Comparison of ENCODE assay signal across 9 cellular contexts in the genomic region with DNA sequence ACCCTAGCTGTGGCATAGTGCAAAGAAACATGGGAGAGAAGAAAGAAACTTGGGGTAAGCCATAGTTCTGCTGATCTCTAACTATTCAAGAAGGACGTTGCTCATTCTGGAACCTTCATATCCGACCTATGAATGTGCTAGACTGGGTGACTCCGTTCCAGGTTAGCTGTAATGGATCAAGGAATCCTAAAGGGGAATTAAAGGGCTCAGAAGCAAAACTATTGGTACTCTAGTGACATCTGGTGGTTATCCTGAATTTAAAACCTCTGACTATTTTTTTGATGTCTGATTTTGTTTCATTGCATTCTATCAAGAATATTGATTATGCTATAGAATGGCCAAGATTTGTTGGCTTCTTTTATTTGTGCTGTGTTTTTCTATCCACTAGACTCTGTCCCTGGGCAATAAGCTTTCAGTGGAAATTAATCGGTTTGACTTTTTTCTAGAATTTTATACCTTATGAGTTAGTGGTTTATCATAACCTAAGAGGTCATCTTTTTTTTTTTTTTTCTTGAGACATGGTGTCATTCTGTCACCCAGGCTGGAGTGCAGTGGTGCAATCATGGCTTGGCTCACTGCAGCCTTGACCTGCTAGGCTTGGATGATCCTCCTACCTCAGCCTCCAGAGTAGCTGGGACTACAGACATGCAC. TPM values are rescaled to one million over a fixed set of nuclear protein-coding genes. Genes with fewer than 3 reads are reported as not detected.
DNase-seq lines count a peak whose midpoint lies in the region; ATAC-seq, FAIRE-seq and TF ChIP-seq lines count a peak whose summit lies in the region.
"Had no signal": no experiment of that assay in that cellular context is flagged by ENCODE, and none has a peak within 500 bp of the region (broad histone marks: within the 10 kb centered on the region; RNA-seq: fewer than 3 reads in every experiment).

No MANE protein-coding gene starts in this region.

- no peak overlapping the region for H2AFZ ChIP-seq in K562 (ENCODE audit: low read depth, low read length)

- no peak overlapping the region for H3K27ac Mint-ChIP-seq in activated CD8-positive, alpha-beta T cell treated with anti-CD3 and anti-CD28 coated beads for 36 hours
- no peak overlapping the region for H3K27ac Mint-ChIP-seq in activated CD8-positive, alpha-beta T cell treated with anti-CD3 and anti-CD28 coated beads, Interleukin-2, amount 10 ng/mL, durations not matched to agents 7 days and 5 days
- no peak overlapping the region for H3K27ac Mint-ChIP-seq in activated T-helper 17 cell treated with anti-CD3 and anti-CD28 coated beads, Interleukin-2, amount 50 U/mL, for 72 hours

- H3K9me3 Mint-ChIP-seq in activated CD8-positive, alpha-beta T cell treated with anti-CD3 and anti-CD28 coated beads for 36 hours, result no peaks in the 10 kb centered on the region
- no peaks in the 10 kb centered on the region for H3K9me3 Mint-ChIP-seq in activated CD8-positive, alpha-beta T cell treated with anti-CD3 and anti-CD28 coated beads, Interleukin-2, amount 10 ng/mL, durations not matched to agents 7 days and 5 days (ENCODE audit: insufficient read depth)
- no peaks in the 10 kb centered on the region for H3K9me3 Mint-ChIP-seq in activated T-helper 17 cell treated with anti-CD3 and anti-CD28 coated beads, Interleukin-2, amount 50 U/mL, for 72 hours
- H3K9me3 Mint-ChIP-seq: central memory CD8-positive, alpha-beta T cell had no signal

- WGBS in K562 (ENCODE audit: insufficient coverage, low coverage, missing lambda C conversion rate), result 32% methylated on average over 4 of the region's 4 CpGs

- TF ChIP-seq POLR2A in K562 (conservative IDR thresholded peaks at IDR 0.05), result no peak

- no peak overlapping the region for H3K27ac ChIP-seq in K562 (ENCODE audit: extremely low read depth, low read depth, low read length)

- no peak overlapping the region for H3K4me2 ChIP-seq in K562 (ENCODE audit: insufficient read depth, low read length)

- H3K36me3 ChIP-seq in K562 (ENCODE audit: control insufficient read depth, insufficient read depth, low read length) (peaks cover 70% of the 10 kb centered on the region), kidney epithelial cell (ENCODE audit: control insufficient read depth, insufficient read depth, low read length) (no peaks in the 10 kb centered on the region)

- POLR2A ChIA-PET in activated CD8-positive, alpha-beta T cell treated with anti-CD3 and anti-CD28 coated beads for 36 hours (lab: Charles Lee), result no interaction called here
- POLR2A ChIA-PET in activated CD8-positive, alpha-beta T cell treated with anti-CD3 and anti-CD28 coated beads, Interleukin-2, amount 10 ng/mL, durations not matched to agents 7 days and 5 days (lab: Charles Lee), result no interaction called here
- POLR2A ChIA-PET in K562 (lab: Yijun Ruan, JAX), result interaction anchor here (0.8 to 1.8 kb wide), 6 partner anchors 9 to 197 kb away, joined by 4 to 6 read pairs (median 5); no protein-coding TSS in a partner anchor

- H3K9me1 ChIP-seq in K562 (ENCODE audit: control insufficient read depth, insufficient read depth, low read length), result no peaks in the 10 kb centered on the region

- H4K20me1 ChIP-seq in K562 (replicated peaks; ENCODE audit: control insufficient read depth, insufficient read depth, low read length), result no peaks in the 10 kb centered on the region

- CTCF ChIA-PET in activated CD8-positive, alpha-beta T cell treated with anti-CD3 and anti-CD28 coated beads for 36 hours (lab: Charles Lee), result interaction anchor here (0.9 to 6.6 kb wide), 15 partner anchors 11 to 246 kb away, joined by 3 to 41 read pairs (median 4); partner anchors contain the start of gene PCTP
- CTCF ChIA-PET in activated CD8-positive, alpha-beta T cell treated with anti-CD3 and anti-CD28 coated beads, Interleukin-2, amount 10 ng/mL, durations not matched to agents 7 days and 5 days (lab: Charles Lee), result interaction anchor here (0.6 to 3.1 kb wide), 8 partner anchors 12 to 256 kb away, joined by 3 to 21 read pairs (median 4); no protein-coding TSS in a partner anchor
- CTCF ChIA-PET in K562 (lab: Yijun Ruan, JAX; ENCODE audit: low intra/inter-chr PET ratio), result interaction anchor here (0.7 to 4.2 kb wide), 4 partner anchors 28 to 244 kb away, joined by 3 to 60 read pairs (median 4); no protein-coding TSS in a partner anchor

- H3K27me3 ChIP-seq in K562 (ENCODE audit: control insufficient read depth in 2 of 2, insufficient read depth in 2 of 2, low read length in 2 of 2) (no peaks in the 10 kb centered on the region), kidney epithelial cell (ENCODE audit: control insufficient read depth, insufficient read depth, low read length) (no peaks in the 10 kb centered on the region)

- intact Hi-C loops in activated CD8-positive, alpha-beta T cell treated with anti-CD3 and anti-CD28 coated beads for 36 hours (cut with micrococcal nuclease), result loop anchor here (5.0 kb wide), 1 partner anchor 243 kb away; no protein-coding TSS in a partner anchor
- intact Hi-C loops in K562 (cut with micrococcal nuclease), result loop anchor here (1.0 to 5.0 kb wide), 4 partner anchors 38 to 243 kb away; no protein-coding TSS in a partner anchor

- peak; percentile 86 to 90 for TF ChIP-seq RAD21 in K562 (CRISPR knock-in tag; conservative IDR thresholded peaks at IDR 0.05 in 1 of 2, IDR thresholded peaks at IDR 0.05 in 1 of 2)

- H3K4me1 Mint-ChIP-seq in activated CD8-positive, alpha-beta T cell treated with anti-CD3 and anti-CD28 coated beads for 36 hours (ENCODE audit: low read depth), result no peaks in the 10 kb centered on the region
- no peaks in the 10 kb centered on the region for H3K4me1 Mint-ChIP-seq in activated CD8-positive, alpha-beta T cell treated with anti-CD3 and anti-CD28 coated beads, Interleukin-2, amount 10 ng/mL, durations not matched to agents 7 days and 5 days (ENCODE audit: low read depth)
- no peaks in the 10 kb centered on the region for H3K4me1 Mint-ChIP-seq in activated T-helper 17 cell treated with anti-CD3 and anti-CD28 coated beads, Interleukin-2, amount 50 U/mL, for 72 hours
- H3K4me1 Mint-ChIP-seq: central memory CD8-positive, alpha-beta T cell had no signal

- no peak for DNase-seq in activated CD8-positive, alpha-beta T cell treated with anti-CD3 and anti-CD28 coated beads for 36 hours
- DNase-seq in activated CD8-positive, alpha-beta T cell treated with anti-CD3 and anti-CD28 coated beads, Interleukin-2, amount 10 ng/mL, durations not matched to agents 7 days and 5 days, result no peak
- DNase-seq in NCI-H2171 (lab: John Stamatoyannopoulos, UW), result peak; percentile 36
- DNase-seq in K562 (ENCODE audit: extremely low read depth in 1 of 4, low spot score in 3 of 4), result peak; percentile 39 to 64 (median 52)
- no peak for DNase-seq in kidney epithelial cell (ENCODE audit: low read depth)
- DNase-seq in urothelium cell line (ENCODE audit: low spot score), result peak; percentile 65
- no peak for DNase-seq in stimulated activated CD4-positive, alpha-beta T cell treated with anti-CD3 and anti-CD28 coated beads, Interleukin-2, amount 100 ng/mL, for 48 hours

- H3K36me3 Mint-ChIP-seq in activated CD8-positive, alpha-beta T cell treated with anti-CD3 and anti-CD28 coated beads for 36 hours (ENCODE audit: low read depth), result no peaks in the 10 kb centered on the region
- H3K36me3 Mint-ChIP-seq in activated CD8-positive, alpha-beta T cell treated with anti-CD3 and anti-CD28 coated beads, Interleukin-2, amount 10 ng/mL, durations not matched to agents 7 days and 5 days (ENCODE audit: low read depth), result peaks cover 3% of the 10 kb centered on the region
- peaks cover 20% of the 10 kb centered on the region for H3K36me3 Mint-ChIP-seq in activated T-helper 17 cell treated with anti-CD3 and anti-CD28 coated beads, Interleukin-2, amount 50 U/mL, for 72 hours (ENCODE audit: low read depth)

- H3K9ac ChIP-seq in K562 (ENCODE audit: insufficient read depth in 1 of 2, low read depth in 2 of 2, low read length in 2 of 2), result no peak overlapping the region

- ATAC-seq in activated CD8-positive, alpha-beta T cell treated with anti-CD3 and anti-CD28 coated beads for 36 hours, result no peak
- no peak for ATAC-seq in activated CD8-positive, alpha-beta T cell treated with anti-CD3 and anti-CD28 coated beads, Interleukin-2, amount 10 ng/mL, durations not matched to agents 7 days and 5 days
- ATAC-seq in K562, result peak; percentile 65
- no peak for ATAC-seq in activated T-helper 17 cell treated with anti-CD3 and anti-CD28 coated beads, Interleukin-2, amount 50 U/mL, for 72 hours (replicated peaks)

- peaks cover 6% of the 10 kb centered on the region; the same call in 1 of the 3 replicates for H3K79me2 ChIP-seq in K562 (ENCODE audit: control insufficient read depth, insufficient read depth, low read length)

- no TSS peak for BruUV-seq in K562 (replicated peaks; lab: Mats Ljungman, UMichigan)

- in situ Hi-C loops in K562 (cut with MboI), result loop anchor here (5.0 kb wide), 1 partner anchor 243 kb away; no protein-coding TSS in a partner anchor

- H3K4me1 ChIP-seq in K562 (replicated peaks in 1 of 2; ENCODE audit: control insufficient read depth in 2 of 2, insufficient read depth in 2 of 2, low read length in 2 of 2), result no peaks in the 10 kb centered on the region

- no peak overlapping the region for H3K4me3 Mint-ChIP-seq in activated CD8-positive, alpha-beta T cell treated with anti-CD3 and anti-CD28 coated beads for 36 hours
- H3K4me3 Mint-ChIP-seq in activated CD8-positive, alpha-beta T cell treated with anti-CD3 and anti-CD28 coated beads, Interleukin-2, amount 10 ng/mL, durations not matched to agents 7 days and 5 days, result no peak overlapping the region
- H3K4me3 Mint-ChIP-seq in activated T-helper 17 cell treated with anti-CD3 and anti-CD28 coated beads, Interleukin-2, amount 50 U/mL, for 72 hours, result no peak overlapping the region
- H3K4me3 Mint-ChIP-seq: central memory CD8-positive, alpha-beta T cell had no signal

- TF ChIP-seq EP300 in K562 (IDR thresholded peaks at IDR 0.05; ENCODE audit: low read length), result no peak

- H3K4me3 ChIP-seq in K562 (no peak overlapping the region), kidney epithelial cell (ENCODE audit: low read depth, low read length) (no peak overlapping the region)

- no peaks in the 10 kb centered on the region for H3K9me3 ChIP-seq in K562 (replicated peaks; ENCODE audit: control insufficient read depth, insufficient read depth, low read depth, low read length)

- TF ChIP-seq CTCF in activated CD8-positive, alpha-beta T cell treated with anti-CD3 and anti-CD28 coated beads for 36 hours (IDR thresholded peaks at IDR 0.05), result peak; percentile 60
- peak; percentile 36 to 81 (median 56); a peak in 4 of 6 replicates for TF ChIP-seq CTCF in K562 (IDR thresholded peaks at IDR 0.05 in 2 of 3, conservative IDR thresholded peaks at IDR 0.05 in 1 of 3; ENCODE audit: insufficient read depth in 2 of 3, low read depth in 1 of 3, low read length in 3 of 3)
- peak; percentile 32 for TF ChIP-seq CTCF in kidney epithelial cell (IDR thresholded peaks at IDR 0.05; ENCODE audit: insufficient read depth, low read length, poor library complexity, severe bottlenecking)

- no peaks in the 10 kb centered on the region for H3K27me3 Mint-ChIP-seq in activated CD8-positive, alpha-beta T cell treated with anti-CD3 and anti-CD28 coated beads for 36 hours
- no peaks in the 10 kb centered on the region for H3K27me3 Mint-ChIP-seq in activated CD8-positive, alpha-beta T cell treated with anti-CD3 and anti-CD28 coated beads, Interleukin-2, amount 10 ng/mL, durations not matched to agents 7 days and 5 days (ENCODE audit: low read depth)
- no peaks in the 10 kb centered on the region for H3K27me3 Mint-ChIP-seq in activated T-helper 17 cell treated with anti-CD3 and anti-CD28 coated beads, Interleukin-2, amount 50 U/mL, for 72 hours
- H3K27me3 Mint-ChIP-seq: central memory CD8-positive, alpha-beta T cell had no signal

- FAIRE-seq in K562 (lab: Jason Lieb, UNC), result no peak
- FAIRE-seq in urothelium cell line (lab: Jason Lieb, UNC), result no peak

RNA-seq across cellular contexts. Expression of gene PCTP, which starts 19.5 kb away (rescaled TPM):
- total RNA-seq in activated CD8-positive, alpha-beta T cell treated with anti-CD3 and anti-CD28 coated beads for 36 hours, result 1 to 10 TPM; 6.6 to 7.7 TPM
- 1 to 10 TPM; 7.7 to 8.2 TPM for total RNA-seq in activated CD8-positive, alpha-beta T cell treated with anti-CD3 and anti-CD28 coated beads, Interleukin-2, amount 10 ng/mL, durations not matched to agents 7 days and 5 days
- 19.4 and 28.2 TPM in 2 replicates for total RNA-seq in K562 (2011; cell fraction: chromatin; rRNA removed; ENCODE audit: low replicate concordance)
- 14.7 and 19.2 TPM in 2 replicates for total RNA-seq in K562 (2011; cell fraction: nucleolus; rRNA removed)
- total RNA-seq in K562 (2011; cell fraction: nucleoplasm; rRNA removed), result 24.1 and 28.7 TPM in 2 replicates
- total RNA-seq in K562 (2014; rRNA removed) (39.8 and 41.2 TPM in 2 replicates), K562 (2014; rRNA removed; fragmentation: Illumina TruSeq; extraction: Trizol) (42.7 and 43.3 TPM in 2 replicates), K562 (2015; rRNA removed; fragmentation: Illumina TruSeq; extraction: Trizol) (48.6 and 48.8 TPM in 2 replicates), K562 (2021) (33.1 and 33.8 TPM in 2 replicates), kidney epithelial cell (21.6 and 32.2 TPM in 2 replicates)
- polyA plus RNA-seq in K562 (2011; rRNA removed) (53.4 and 62.3 TPM in 2 replicates), K562 (2014; fragmentation: Illumina TruSeq; extraction: Trizol) (55.5 and 62.2 TPM in 2 replicates), K562 (2014; fragmentation: Nextera tagmentation; extraction: Ambion mirVana) (10 to 100 TPM; 10.9 to 12.4 TPM), K562 (2014; rRNA removed) (37.4 and 47.1 TPM in 2 replicates)
- 30.1 and 56.9 TPM in 2 replicates for polyA plus RNA-seq in K562 (2011; cell fraction: cytosol; rRNA removed)
- polyA plus RNA-seq in K562 (2011; cell fraction: nucleus; rRNA removed), result 18.4 and 28.6 TPM in 2 replicates
- 44.4 and 45.6 TPM in 2 replicates for polyA plus RNA-seq in K562 (2012)
- 53.5 and 54.3 TPM in 2 replicates for polyA minus RNA-seq in K562 (2011; rRNA and poly(A)+ RNA removed)
- 14.6 and 16.9 TPM in 2 replicates for polyA minus RNA-seq in K562 (2011; cell fraction: cytosol; rRNA and poly(A)+ RNA removed)
- polyA minus RNA-seq in K562 (2011; cell fraction: nucleus; rRNA and poly(A)+ RNA removed), result 15.3 and 29.4 TPM in 2 replicates
- total RNA-seq in activated T-helper 17 cell treated with anti-CD3 and anti-CD28 coated beads, Interleukin-2, amount 50 U/mL, for 72 hours, result 10 to 100 TPM; 12.8 to 14.7 TPM

RNA-seq across cellular contexts. Expression of gene TMEM100, which starts 47.7 kb away (rescaled TPM):
- not detected for total RNA-seq in activated CD8-positive, alpha-beta T cell treated with anti-CD3 and anti-CD28 coated beads for 36 hours
- total RNA-seq in activated CD8-positive, alpha-beta T cell treated with anti-CD3 and anti-CD28 coated beads, Interleukin-2, amount 10 ng/mL, durations not matched to agents 7 days and 5 days, result not detected
- total RNA-seq in K562 (2011; cell fraction: chromatin; rRNA removed; ENCODE audit: low replicate concordance), result not detected in 2 replicates
- not detected in 2 replicates for total RNA-seq in K562 (2011; cell fraction: nucleolus; rRNA removed)
- total RNA-seq in K562 (2011; cell fraction: nucleoplasm; rRNA removed), result 1.0 and 1.6 TPM in 2 replicates
- total RNA-seq in K562 (2014; rRNA removed) (0.08 and 0.50 TPM in 2 replicates), K562 (2014; rRNA removed; fragmentation: Illumina TruSeq; extraction: Trizol) (0.16 and 0.22 TPM in 2 replicates), K562 (2015; rRNA removed; fragmentation: Illumina TruSeq; extraction: Trizol) (0.23 and 0.29 TPM in 2 replicates), K562 (2021) (0.20 and 0.34 TPM in 2 replicates), kidney epithelial cell (not detected in 2 replicates)
- polyA plus RNA-seq in K562 (2011; rRNA removed) (0.14 TPM in 1 of 2 replicates, not detected in the other), K562 (2014; fragmentation: Illumina TruSeq; extraction: Trizol) (0.19 and 0.42 TPM in 2 replicates), K562 (2014; fragmentation: Nextera tagmentation; extraction: Ambion mirVana) (under 1 TPM; 0.13 to 0.18 TPM), K562 (2014; rRNA removed) (0.12 TPM in 1 of 2 replicates, not detected in the other)
- polyA plus RNA-seq in K562 (2011; cell fraction: cytosol; rRNA removed), result not detected in 2 replicates
- 0.25 TPM in 1 of 2 replicates, not detected in the other for polyA plus RNA-seq in K562 (2011; cell fraction: nucleus; rRNA removed)
- polyA plus RNA-seq in K562 (2012), result 0.40 and 0.76 TPM in 2 replicates
- polyA minus RNA-seq in K562 (2011; rRNA and poly(A)+ RNA removed), result 0.09 TPM in 1 of 2 replicates, not detected in the other
- not detected in 2 replicates for polyA minus RNA-seq in K562 (2011; cell fraction: cytosol; rRNA and poly(A)+ RNA removed)
- 0.56 TPM in 1 of 2 replicates, not detected in the other for polyA minus RNA-seq in K562 (2011; cell fraction: nucleus; rRNA and poly(A)+ RNA removed)
- total RNA-seq in activated T-helper 17 cell treated with anti-CD3 and anti-CD28 coated beads, Interleukin-2, amount 50 U/mL, for 72 hours, result not detected

Comparison
In these comparisons a context has a peak if more than half of its experiments do, and no peak if none do; other contexts are left out.
1. DNase-seq: peak in NCI-H2171 (single experiment), K562 (4 of 4) and urothelium cell line (single experiment); none in activated CD8-positive, alpha-beta T cell treated with anti-CD3 and anti-CD28 coated beads for 36 hours (single experiment), activated CD8-positive, alpha-beta T cell treated with anti-CD3 and anti-CD28 coated beads, Interleukin-2, amount 10 ng/mL, durations not matched to agents 7 days and 5 days (single experiment), kidney epithelial cell (single experiment) and stimulated activated CD4-positive, alpha-beta T cell treated with anti-CD3 and anti-CD28 coated beads, Interleukin-2, amount 100 ng/mL, for 48 hours (0 of 2).
2. Peak in every context shown above with its lines, with median percentiles within 50 percentile points of each other: CTCF ChIP-seq.